In the genomic region with DNA sequence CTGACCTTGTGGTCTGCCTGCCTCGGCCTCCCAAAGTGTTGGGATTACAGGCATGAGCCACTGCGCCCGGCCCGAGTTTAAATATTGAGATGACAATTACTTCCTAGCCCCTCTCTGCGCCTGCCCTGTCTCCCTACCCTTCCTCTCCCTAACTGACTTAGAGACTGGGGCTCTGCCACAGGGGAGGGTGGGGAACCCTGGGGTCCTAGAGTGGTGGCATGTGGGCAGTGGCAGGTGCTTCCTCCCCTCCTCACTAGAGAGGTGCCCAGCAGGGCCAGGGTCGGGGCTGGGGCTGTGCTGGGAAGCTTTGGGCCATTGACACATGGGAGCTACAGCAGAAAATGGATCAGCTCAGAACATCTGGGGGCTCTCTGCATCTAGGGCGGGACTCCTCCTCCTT, we compare ENCODE assay signal across 1 cellular context.
TF ChIP-seq lines count a peak whose summit lies in the region.

No MANE protein-coding gene starts in this region.

TF ChIP-seq in K562, 482 proteins besides CTCF, POLR2A, EP300 and RAD21:
- no peak for TF ChIP-seq ZBED1 (IDR thresholded peaks at IDR 0.05)
- peak; percentile 18 for TF ChIP-seq HNRNPLL (IDR thresholded peaks at IDR 0.05; ENCODE audit: low read depth, low read length, poor library complexity, severe bottlenecking)
